20 cellular contexts compared by ENCODE assay signal in the genomic region with DNA sequence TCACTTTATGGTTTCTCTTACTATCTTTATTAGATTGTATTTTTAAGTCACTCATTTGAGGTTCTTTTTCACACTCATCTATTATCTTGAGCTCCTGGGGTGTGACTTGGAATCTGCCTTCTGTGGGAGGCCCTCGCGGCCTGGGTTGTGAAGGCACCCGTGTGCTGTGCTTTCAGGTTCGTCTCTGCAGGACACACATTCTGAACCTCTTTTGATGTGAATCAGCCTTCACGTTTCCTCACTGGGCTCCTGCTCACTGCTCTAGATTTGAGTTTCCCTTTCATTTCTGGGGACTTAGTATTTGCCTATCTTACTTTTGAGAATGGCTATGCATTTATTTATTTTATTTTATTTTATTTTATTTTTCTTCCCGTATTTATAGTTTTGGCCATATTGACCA.
DNase-seq lines count a peak whose midpoint lies in the region; ATAC-seq, FAIRE-seq and TF ChIP-seq lines count a peak whose summit lies in the region.
"Had no signal": no experiment of that assay in that cellular context is flagged by ENCODE, and none has a peak within 500 bp of the region (broad histone marks: within the 10 kb centered on the region; RNA-seq: fewer than 3 reads in every experiment).

No MANE protein-coding gene starts in this region.

- H3K9me3 Mint-ChIP-seq in neural progenitor cell, result no peaks in the 10 kb centered on the region
- H3K9me3 Mint-ChIP-seq: CD4-positive, alpha-beta T cell had no signal

- no peaks in the 10 kb centered on the region for H3F3A ChIP-seq in neural progenitor cell (ENCODE audit: low read depth)

- ATAC-seq in GM18867 (IDR thresholded peaks at IDR 0.05; ENCODE audit: unreplicated experiment) (peak; percentile 80), HG02798 (IDR thresholded peaks at IDR 0.05; ENCODE audit: poor library complexity, unreplicated experiment) (peak; percentile 49), GM12878 (peak; percentile 79)
- ATAC-seq: Right ventricle myocardium inferior had no signal

- intact Hi-C loops in GM12878 (cut with micrococcal nuclease; ENCODE audit: unreplicated experiment), result no loop called here

- POLR2A ChIA-PET in GM12878 (lab: Charles Lee), result no interaction called here

- H2AFZ ChIP-seq in GM12878 (ENCODE audit: control insufficient read depth, low read depth, low read length) (no peak overlapping the region), neural progenitor cell (replicated peaks) (no peak overlapping the region)

- no peak for DNase-seq in GM12878 (ENCODE audit: low read depth, low spot score)
- DNase-seq in neural progenitor cell (ENCODE audit: low spot score), result peak; percentile 15
- DNase-seq in AG08395 (ENCODE audit: low spot score), result no peak
- DNase-seq in NCI-H2171 treated with DMSO at 0.1 percent for 48 hours (lab: John Stamatoyannopoulos, UW), result no peak
- DNase-seq in effector CD8-positive, alpha-beta T cell (lab: John Stamatoyannopoulos, UW), result no peak
- DNase-seq: CD4-positive, alpha-beta T cell; DMS153; IMR-90; NCI-H1436; NCI-H2029; NCI-H446; NCI-H526 treated with DMSO at 0.1 percent for 48 hours had no signal

- BruUV-seq in GM12878 (replicated peaks; lab: Mats Ljungman, UMichigan), result no TSS peak

- H3K4me3 ChIP-seq in GM12878, result no peak overlapping the region
- H3K4me3 ChIP-seq in neural progenitor cell, result no peak overlapping the region

- SMC1A ChIA-PET in GM12878 (lab: Charles Lee; ENCODE audit: uncharacterized antibody, unreplicated experiment), result no interaction called here

- H3K27me3 ChIP-seq in GM12878 (replicated peaks in 1 of 2; ENCODE audit: control insufficient read depth in 2 of 2, insufficient read depth in 2 of 2, low read length in 1 of 2) (no peaks in the 10 kb centered on the region), neural progenitor cell (no peaks in the 10 kb centered on the region)

- TF ChIP-seq EP300 in GM12878 (IDR thresholded peaks at IDR 0.05; ENCODE audit: borderline replicate concordance in 1 of 2, control insufficient read depth in 1 of 2, low read depth in 2 of 2, low read length in 2 of 2), result no peak

- no peak overlapping the region for H3K27ac Mint-ChIP-seq in neural progenitor cell
- H3K27ac Mint-ChIP-seq: CD4-positive, alpha-beta T cell had no signal

- TF ChIP-seq POLR2A in GM12878 (IDR thresholded peaks at IDR 0.05; ENCODE audit: low read depth, low read length), result no peak

- peaks cover 20% of the 10 kb centered on the region for H3K4me1 Mint-ChIP-seq in neural progenitor cell

- H3K79me2 ChIP-seq in GM12878 (ENCODE audit: control insufficient read depth, insufficient read depth, low read length) (no peaks in the 10 kb centered on the region), neural progenitor cell (ENCODE audit: low read depth) (no peaks in the 10 kb centered on the region)

- H3K4me1 ChIP-seq in GM12878 (ENCODE audit: control insufficient read depth, insufficient read depth, low read length) (no peaks in the 10 kb centered on the region), neural progenitor cell (peaks cover 14% of the 10 kb centered on the region)

- RAD21 ChIA-PET in GM12878 (lab: Charles Lee; ENCODE audit: unreplicated experiment), result no interaction called here

- H3K9ac ChIP-seq in GM12878 (ENCODE audit: control insufficient read depth, insufficient read depth, low read length) (no peak overlapping the region), neural progenitor cell (no peak overlapping the region)

- H3K4me2 ChIP-seq in GM12878 (ENCODE audit: control insufficient read depth, insufficient read depth) (no peak overlapping the region), neural progenitor cell (no peak overlapping the region)

- H3K9me3 ChIP-seq in GM12878 (replicated peaks; ENCODE audit: control insufficient read depth, insufficient read depth, low read length), result no peaks in the 10 kb centered on the region
- no peaks in the 10 kb centered on the region for H3K9me3 ChIP-seq in neural progenitor cell (ENCODE audit: low read depth)

- CTCF ChIA-PET in GM12878 (lab: Yijun Ruan, JAX), result no interaction called here

- no peak overlapping the region for H3K4me3 Mint-ChIP-seq in neural progenitor cell
- H3K4me3 Mint-ChIP-seq: CD4-positive, alpha-beta T cell had no signal

- TF ChIP-seq RAD21 in GM12878 (IDR thresholded peaks at IDR 0.05; ENCODE audit: insufficient read depth, low read depth, low read length), result no peak

- H4K20me1 ChIP-seq in GM12878 (ENCODE audit: control insufficient read depth, insufficient read depth) (no peaks in the 10 kb centered on the region), neural progenitor cell (ENCODE audit: low read depth) (no peaks in the 10 kb centered on the region)

- no peaks in the 10 kb centered on the region for H3K27me3 Mint-ChIP-seq in neural progenitor cell (ENCODE audit: insufficient read depth, low read depth)
- H3K27me3 Mint-ChIP-seq: CD4-positive, alpha-beta T cell had no signal

- WGBS in GM12878 (ENCODE audit: insufficient coverage, insufficient replicate concordance, low lambda C conversion rate, missing lambda C conversion rate), result 39% methylated on average over 6 of the region's 6 CpGs

- H3K27ac ChIP-seq in GM12878 (ENCODE audit: control insufficient read depth, insufficient read depth) (no peak overlapping the region), neural progenitor cell (no peak overlapping the region)

- in situ Hi-C loops in GM12878 (cut with MboI), result no loop called here

- H3K36me3 ChIP-seq in GM12878 (ENCODE audit: control insufficient read depth in 2 of 2, insufficient read depth in 2 of 2, low read length in 1 of 2) (no peaks in the 10 kb centered on the region), neural progenitor cell (no peaks in the 10 kb centered on the region)

- H3K36me3 Mint-ChIP-seq in neural progenitor cell, result peaks cover 3% of the 10 kb centered on the region

- TF ChIP-seq CTCF in GM12878 (IDR thresholded peaks at IDR 0.05 in 2 of 3, conservative IDR thresholded peaks at IDR 0.05 in 1 of 3; ENCODE audit: control insufficient read depth in 2 of 3, extremely low read depth in 1 of 3, insufficient read depth in 1 of 3, low read depth in 3 of 3, low read length in 3 of 3) (no peak), neural progenitor cell (IDR thresholded peaks at IDR 0.05) (no peak)

- no peak for FAIRE-seq in GM12878 (lab: Jason Lieb, UNC)
- FAIRE-seq: A204.1, GM12892, GM19239, HTR-8/SVneo, RCC 7860 had no signal

TF ChIP-seq in GM12878, 131 proteins besides CTCF, POLR2A, EP300 and RAD21:
- no peak for TF ChIP-seq MTA3 (IDR thresholded peaks at IDR 0.05; ENCODE audit: borderline replicate concordance, low read length)
- TF ChIP-seq, protein P1, sequence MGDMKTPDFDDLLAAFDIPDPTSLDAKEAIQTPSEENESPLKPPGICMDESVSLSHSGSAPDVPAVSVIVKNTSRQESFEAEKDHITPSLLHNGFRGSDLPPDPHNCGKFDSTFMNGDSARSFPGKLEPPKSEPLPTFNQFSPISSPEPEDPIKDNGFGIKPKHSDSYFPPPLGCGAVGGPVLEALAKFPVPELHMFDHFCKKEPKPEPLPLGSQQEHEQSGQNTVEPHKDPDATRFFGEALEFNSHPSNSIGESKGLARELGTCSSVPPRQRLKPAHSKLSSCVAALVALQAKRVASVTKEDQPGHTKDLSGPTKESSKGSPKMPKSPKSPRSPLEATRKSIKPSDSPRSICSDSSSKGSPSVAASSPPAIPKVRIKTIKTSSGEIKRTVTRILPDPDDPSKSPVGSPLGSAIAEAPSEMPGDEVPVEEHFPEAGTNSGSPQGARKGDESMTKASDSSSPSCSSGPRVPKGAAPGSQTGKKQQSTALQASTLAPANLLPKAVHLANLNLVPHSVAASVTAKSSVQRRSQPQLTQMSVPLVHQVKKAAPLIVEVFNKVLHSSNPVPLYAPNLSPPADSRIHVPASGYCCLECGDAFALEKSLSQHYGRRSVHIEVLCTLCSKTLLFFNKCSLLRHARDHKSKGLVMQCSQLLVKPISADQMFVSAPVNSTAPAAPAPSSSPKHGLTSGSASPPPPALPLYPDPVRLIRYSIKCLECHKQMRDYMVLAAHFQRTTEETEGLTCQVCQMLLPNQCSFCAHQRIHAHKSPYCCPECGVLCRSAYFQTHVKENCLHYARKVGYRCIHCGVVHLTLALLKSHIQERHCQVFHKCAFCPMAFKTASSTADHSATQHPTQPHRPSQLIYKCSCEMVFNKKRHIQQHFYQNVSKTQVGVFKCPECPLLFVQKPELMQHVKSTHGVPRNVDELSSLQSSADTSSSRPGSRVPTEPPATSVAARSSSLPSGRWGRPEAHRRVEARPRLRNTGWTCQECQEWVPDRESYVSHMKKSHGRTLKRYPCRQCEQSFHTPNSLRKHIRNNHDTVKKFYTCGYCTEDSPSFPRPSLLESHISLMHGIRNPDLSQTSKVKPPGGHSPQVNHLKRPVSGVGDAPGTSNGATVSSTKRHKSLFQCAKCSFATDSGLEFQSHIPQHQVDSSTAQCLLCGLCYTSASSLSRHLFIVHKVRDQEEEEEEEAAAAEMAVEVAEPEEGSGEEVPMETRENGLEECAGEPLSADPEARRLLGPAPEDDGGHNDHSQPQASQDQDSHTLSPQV (IDR thresholded peaks at IDR 0.05), result no peak
